In the genomic region with DNA sequence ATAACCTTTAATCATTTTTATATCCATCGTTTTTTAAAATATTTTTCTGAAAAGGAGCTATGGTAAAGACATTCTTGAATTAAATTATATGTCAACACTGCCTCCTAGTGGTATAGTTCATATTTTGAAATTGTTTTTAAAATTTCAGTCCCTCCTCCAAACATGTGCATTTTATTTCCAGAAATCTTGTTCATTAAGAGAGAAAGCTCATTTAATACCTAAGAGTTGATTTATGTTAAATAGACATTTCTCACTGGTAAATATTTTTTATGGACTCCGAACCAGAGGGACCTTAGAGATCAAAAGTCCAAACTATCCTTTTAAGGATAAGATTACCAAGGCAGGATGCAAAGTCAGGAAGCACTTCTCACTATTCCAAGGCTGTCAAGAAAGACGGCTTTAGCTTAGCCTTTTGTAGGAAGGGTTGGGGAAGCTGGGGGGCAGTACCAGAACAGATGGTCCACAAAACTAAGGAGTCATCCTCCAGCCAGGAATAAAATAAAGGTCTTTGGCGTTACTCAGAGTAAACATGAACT, we compare ENCODE assay signal across 8 cellular contexts. TPM values are rescaled to one million over a fixed set of nuclear protein-coding genes. Genes with fewer than 3 reads are reported as not detected.
DNase-seq lines count a peak whose midpoint lies in the region; ATAC-seq and TF ChIP-seq lines count a peak whose summit lies in the region.

No MANE protein-coding gene starts in this region.

- no peaks in the 10 kb centered on the region for H3K9me3 Mint-ChIP-seq in CD4-positive, alpha-beta T cell
- H3K9me3 Mint-ChIP-seq in effector memory CD8-positive, alpha-beta T cell, result no peaks in the 10 kb centered on the region

- no peak overlapping the region for H3K27ac Mint-ChIP-seq in CD4-positive, alpha-beta T cell
- H3K27ac Mint-ChIP-seq in effector memory CD8-positive, alpha-beta T cell, result peak overlapping the region; percentile 62 to 78

- H3K27me3 ChIP-seq in CD4-positive, alpha-beta T cell (ENCODE audit: control insufficient read depth, insufficient read depth, low read length), result no peaks in the 10 kb centered on the region
- no peaks in the 10 kb centered on the region for H3K27me3 ChIP-seq in SJCRH30

- no peak overlapping the region for H3K27ac ChIP-seq in CD4-positive, alpha-beta T cell (ENCODE audit: low read depth, low read length)
- H3K27ac ChIP-seq in SJCRH30 (no peak overlapping the region), mesodermal cell (ENCODE audit: low read depth, low read length, severe bottlenecking) (peak overlapping the region; percentile 63)

- DNase-seq in CD4-positive, alpha-beta T cell, result no peak
- peak in 1 of 2 experiments; percentile 66 for DNase-seq in SJCRH30
- no peak for DNase-seq in effector memory CD8-positive, alpha-beta T cell
- DNase-seq in activated CD4-positive, alpha-beta T cell treated with anti-CD3 and anti-CD28 coated beads, Interleukin-2, amount 50 U/mL, for 4 hours, result no peak
- no peak for DNase-seq in GM19240 (ENCODE audit: insufficient read length, low spot score)

- TF ChIP-seq EP300 in Ishikawa (IDR thresholded peaks at IDR 0.05; ENCODE audit: borderline replicate concordance), result no peak

- H3K36me3 Mint-ChIP-seq in CD4-positive, alpha-beta T cell (ENCODE audit: low read depth), result no peaks in the 10 kb centered on the region
- H3K36me3 Mint-ChIP-seq in effector memory CD8-positive, alpha-beta T cell (ENCODE audit: insufficient read depth), result peaks cover 2% of the 10 kb centered on the region

- POLR2A ChIA-PET in CD4-positive, alpha-beta T cell (lab: Charles Lee), result interaction anchor here (0.6 to 2.7 kb wide), 3 partner anchors 108 to 378 kb away, joined by 3 to 26 read pairs (median 3); a partner anchor contains a TSS

- peak; percentile 44 for ATAC-seq in CD4-positive, alpha-beta T cell (ENCODE audit: poor library complexity)
- peak; percentile 68 for ATAC-seq in effector memory CD8-positive, alpha-beta T cell (replicated peaks)
- no peak for ATAC-seq in GM19397 (IDR thresholded peaks at IDR 0.05; ENCODE audit: unreplicated experiment)

- H3K4me1 ChIP-seq in SJCRH30 (peaks cover 8% of the 10 kb centered on the region), mesodermal cell (ENCODE audit: control insufficient read depth, insufficient read depth, low read length, poor library complexity, severe bottlenecking) (no peaks in the 10 kb centered on the region)

- H3K9me3 ChIP-seq in CD4-positive, alpha-beta T cell (ENCODE audit: control insufficient read depth, low read length), result no peaks in the 10 kb centered on the region
- H3K9me3 ChIP-seq in SJCRH30 (replicated peaks) (no peaks in the 10 kb centered on the region), mesodermal cell (ENCODE audit: control insufficient read depth, low read length) (no peaks in the 10 kb centered on the region)

- H3K27me3 Mint-ChIP-seq in CD4-positive, alpha-beta T cell, result peaks cover 4% of the 10 kb centered on the region
- peaks cover 6 to 9% of the 10 kb centered on the region in 2 donors for H3K27me3 Mint-ChIP-seq in effector memory CD8-positive, alpha-beta T cell

- peak; percentile 56 for TF ChIP-seq RAD21 in Ishikawa (IDR thresholded peaks at IDR 0.05; ENCODE audit: low read depth)

- intact Hi-C loops in CD4-positive, alpha-beta T cell (cut with DNase I, micrococcal nuclease), result loop anchor here (1.0 to 10.0 kb wide), 7 partner anchors 108 to 1172 kb away; no protein-coding TSS in a partner anchor

- H3K36me3 ChIP-seq in SJCRH30 (no peaks in the 10 kb centered on the region), mesodermal cell (ENCODE audit: control insufficient read depth, insufficient read depth, low read length) (no peaks in the 10 kb centered on the region)

- peak overlapping the region; percentile 70 for H3K4me3 Mint-ChIP-seq in CD4-positive, alpha-beta T cell
- H3K4me3 Mint-ChIP-seq in effector memory CD8-positive, alpha-beta T cell, result peak overlapping the region; percentile 60 to 76

- CTCF ChIA-PET in CD4-positive, alpha-beta T cell (lab: Charles Lee), result interaction anchor here (0.7 to 1.9 kb wide), 13 partner anchors 11 to 812 kb away, joined by 3 to 8 read pairs (median 4); no protein-coding TSS in a partner anchor

- peaks cover 10% of the 10 kb centered on the region for H3K4me1 Mint-ChIP-seq in CD4-positive, alpha-beta T cell (ENCODE audit: low read depth)
- peaks cover 8 to 9% of the 10 kb centered on the region in 2 donors for H3K4me1 Mint-ChIP-seq in effector memory CD8-positive, alpha-beta T cell (ENCODE audit: low read depth in 2 of 2)

- H3K4me3 ChIP-seq in SJCRH30 (peak overlapping the region; percentile 42), mesodermal cell (ENCODE audit: extremely low read depth, insufficient read depth, low read length, poor library complexity, severe bottlenecking) (no peak overlapping the region)

- peak; percentile 83 for TF ChIP-seq CTCF in CD4-positive, alpha-beta T cell (IDR thresholded peaks at IDR 0.05)

- 0 to 10% methylated on average over 1 to 2 of the region's 4 CpGs for WGBS in mesodermal cell (ENCODE audit: insufficient coverage in 2 of 2), 2 experiments

TF ChIP-seq in Ishikawa, 13 proteins besides CTCF, POLR2A, EP300 and RAD21:
- no peak for TF ChIP-seq TEAD4 (IDR thresholded peaks at IDR 0.05)
- no peak for TF ChIP-seq ZBTB7A (IDR thresholded peaks at IDR 0.05; ENCODE audit: low read depth)
- TF ChIP-seq YY1 (IDR thresholded peaks at IDR 0.05; ENCODE audit: low read depth), result no peak
- no peak for TF ChIP-seq TAF1 (IDR thresholded peaks at IDR 0.05; ENCODE audit: low read depth)
- TF ChIP-seq CREB1 (IDR thresholded peaks at IDR 0.05; ENCODE audit: low read depth), result no peak

RNA-seq across cellular contexts. Expression of a gene that starts 21.6 kb away (rescaled TPM):
- not detected for total RNA-seq in CD4-positive, alpha-beta T cell
- total RNA-seq in SJCRH30 (2014; rRNA removed; shearing (Covaris generic)), result not detected in 2 replicates
- polyA plus RNA-seq in mesodermal cell (2013, experiment 1 of 2), result 1.0 TPM
- 1.3 TPM for polyA plus RNA-seq in mesodermal cell (2013, experiment 2 of 2)
